ENCODE assay signal across 8 cellular contexts in the genomic region with DNA sequence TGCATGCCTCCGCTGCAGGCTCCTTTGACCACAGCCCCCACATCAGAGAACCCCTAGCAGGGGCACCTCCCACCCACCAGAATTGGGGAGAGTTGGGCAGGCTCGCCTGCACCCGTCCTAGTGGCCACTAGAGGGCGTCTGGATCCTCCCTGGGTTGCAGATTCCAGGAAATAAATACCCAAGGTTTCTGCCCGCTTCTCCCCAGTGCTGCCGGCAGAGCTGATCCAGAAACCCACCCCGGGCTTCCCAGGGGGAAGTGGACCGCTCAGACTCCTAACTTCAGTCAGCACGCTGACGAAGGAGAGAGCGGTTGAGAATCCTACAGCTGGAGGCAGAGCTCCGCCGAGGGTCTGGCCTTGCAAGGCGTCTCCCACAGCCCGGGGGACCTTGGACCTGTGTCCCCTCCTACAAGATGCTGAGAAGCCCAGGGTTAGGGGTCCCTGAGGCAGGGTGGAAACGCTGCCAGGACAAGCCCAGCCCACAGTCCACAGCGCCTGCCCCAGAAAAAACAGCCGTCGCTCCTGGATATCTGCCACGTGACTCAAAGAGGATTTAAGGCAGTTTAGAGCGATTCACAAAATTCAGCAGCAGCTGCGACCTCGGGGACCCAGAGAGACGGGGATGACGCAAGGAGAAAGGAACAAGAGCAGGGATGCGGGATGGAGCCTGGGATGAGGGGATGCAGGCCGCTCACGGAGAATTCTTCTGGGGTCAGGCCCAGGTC. TPM values are rescaled to one million over a fixed set of nuclear protein-coding genes. Genes with fewer than 3 reads are reported as not detected.
DNase-seq lines count a peak whose midpoint lies in the region; ATAC-seq lines count a peak whose summit lies in the region.

No MANE protein-coding gene starts in this region.

- no peaks in the 10 kb centered on the region for H3K4me1 Mint-ChIP-seq in activated CD4-positive, alpha-beta memory T cell treated with anti-CD3 and anti-CD28 coated beads, Interleukin-2, amount 10 ng/mL, durations not matched to agents 7 days and 5 days
- H3K4me1 Mint-ChIP-seq in memory B cell = peaks cover 2% of the 10 kb centered on the region

- peaks cover 19% of the 10 kb centered on the region for H3K27me3 Mint-ChIP-seq in activated CD4-positive, alpha-beta memory T cell treated with anti-CD3 and anti-CD28 coated beads, Interleukin-2, amount 10 ng/mL, durations not matched to agents 7 days and 5 days
- H3K27me3 Mint-ChIP-seq in memory B cell = peaks cover 23% of the 10 kb centered on the region

- H3K27ac Mint-ChIP-seq in activated CD4-positive, alpha-beta memory T cell treated with anti-CD3 and anti-CD28 coated beads, Interleukin-2, amount 10 ng/mL, durations not matched to agents 7 days and 5 days = no peak overlapping the region
- H3K27ac Mint-ChIP-seq in memory B cell = no peak overlapping the region

- no peak overlapping the region for H3K4me3 Mint-ChIP-seq in activated CD4-positive, alpha-beta memory T cell treated with anti-CD3 and anti-CD28 coated beads, Interleukin-2, amount 10 ng/mL, durations not matched to agents 7 days and 5 days
- H3K4me3 Mint-ChIP-seq in memory B cell = peak overlapping the region; percentile 71

- H3K9me3 Mint-ChIP-seq in activated CD4-positive, alpha-beta memory T cell treated with anti-CD3 and anti-CD28 coated beads, Interleukin-2, amount 10 ng/mL, durations not matched to agents 7 days and 5 days = no peaks in the 10 kb centered on the region
- H3K9me3 Mint-ChIP-seq in memory B cell = peaks cover 3% of the 10 kb centered on the region

- DNase-seq in DMS79 treated with DMSO at 0.1 percent for 48 hours (lab: John Stamatoyannopoulos, UW) = peak; percentile 76
- DNase-seq in GOT3 (lab: John Stamatoyannopoulos, UW) = peak; percentile 27
- DNase-seq in NCI-H2196 (lab: John Stamatoyannopoulos, UW; ENCODE audit: unreplicated experiment) = peak; percentile 65
- peak; percentile 54 for DNase-seq in activated CD4-positive, alpha-beta memory T cell treated with anti-CD3 and anti-CD28 coated beads, Interleukin-2, amount 10 ng/mL, durations not matched to agents 7 days and 5 days
- DNase-seq in effector CD8-positive, alpha-beta T cell (lab: John Stamatoyannopoulos, UW) = peak; percentile 22
- DNase-seq in memory B cell (ENCODE audit: low spot score in 2 of 2) = peak; percentile 35 to 63
- peak; percentile 16 to 28 (median 16) for DNase-seq in stimulated activated CD4-positive, alpha-beta T cell treated with anti-CD3 and anti-CD28 coated beads, TNF-alpha, amount 100 ng/mL, for 4 hours (ENCODE audit: low read depth in 3 of 3)

- ATAC-seq in memory B cell (ENCODE audit: low read depth) = peak; percentile 52
- no peak for ATAC-seq in HG03457 (IDR thresholded peaks at IDR 0.05; ENCODE audit: unreplicated experiment)

- H3K36me3 Mint-ChIP-seq in activated CD4-positive, alpha-beta memory T cell treated with anti-CD3 and anti-CD28 coated beads, Interleukin-2, amount 10 ng/mL, durations not matched to agents 7 days and 5 days (ENCODE audit: low read depth) = no peaks in the 10 kb centered on the region
- H3K36me3 Mint-ChIP-seq in memory B cell = no peaks in the 10 kb centered on the region

- POLR2A ChIA-PET in activated CD4-positive, alpha-beta memory T cell treated with anti-CD3 and anti-CD28 coated beads, Interleukin-2, amount 10 ng/mL, durations not matched to agents 7 days and 5 days (lab: Charles Lee) = no interaction called here

- CTCF ChIA-PET in activated CD4-positive, alpha-beta memory T cell treated with anti-CD3 and anti-CD28 coated beads, Interleukin-2, amount 10 ng/mL, durations not matched to agents 7 days and 5 days (lab: Charles Lee) = interaction anchor here (0.7 to 2.9 kb wide), 6 partner anchors 8 to 278 kb away, joined by 3 to 21 read pairs (median 3); no protein-coding TSS in a partner anchor

RNA-seq across cellular contexts. Expression of gene PHACTR3, which starts 32.6 kb away (rescaled TPM):
- total RNA-seq in activated CD4-positive, alpha-beta memory T cell treated with anti-CD3 and anti-CD28 coated beads, Interleukin-2, amount 10 ng/mL, durations not matched to agents 7 days and 5 days = not detected

Comparison
In these comparisons a context has a peak if more than half of its experiments do, and no peak if none do; other contexts are left out.
1. DNase-seq: peak in every context shown above with its lines; median percentile 76 in DMS79 treated with DMSO at 0.1 percent for 48 hours; 65 in NCI-H2196; 54 in activated CD4-positive, alpha-beta memory T cell treated with anti-CD3 and anti-CD28 coated beads, Interleukin-2, amount 10 ng/mL, durations not matched to agents 7 days and 5 days; 49 in memory B cell; 27 in GOT3; 22 in effector CD8-positive, alpha-beta T cell; 16 in stimulated activated CD4-positive, alpha-beta T cell treated with anti-CD3 and anti-CD28 coated beads, TNF-alpha, amount 100 ng/mL, for 4 hours.